17 cellular contexts compared by ENCODE assay signal in genomic region chr11:122144752-122145151, GRCh38. TPM values are rescaled to one million over a fixed set of nuclear protein-coding genes. Genes with fewer than 3 reads are reported as not detected.
DNase-seq lines count a peak whose midpoint lies in the region; ATAC-seq and TF ChIP-seq lines count a peak whose summit lies in the region.
"Had no signal": no experiment of that assay in that cellular context is flagged by ENCODE, and none has a peak within 500 bp of the region (broad histone marks: within the 10 kb centered on the region; RNA-seq: fewer than 3 reads in every experiment).

No MANE protein-coding gene starts in this region.

- in situ Hi-C loops in Panc1 (cut with HindIII; ENCODE audit: low pct_unique_long_range_greater_than_20kb, low sequenced_read_pairs) = no loop called here

- ATAC-seq in Panc1 = no peak
- ATAC-seq: HepG2 had no signal

- TF ChIP-seq CTCF in HFFc6 (IDR thresholded peaks at IDR 0.05) (no peak), Panc1 (IDR thresholded peaks at IDR 0.05) (no peak), fibroblast of lung (conservative IDR thresholded peaks at IDR 0.05 in 1 of 2, IDR thresholded peaks at IDR 0.05 in 1 of 2; ENCODE audit: low read depth in 1 of 2, low read length in 2 of 2) (no peak), glutamatergic neuron (IDR thresholded peaks at IDR 0.05; ENCODE audit: partially characterized antibody, unreplicated experiment) (no peak)

- no peaks in the 10 kb centered on the region for H3K27me3 ChIP-seq in Panc1 (ENCODE audit: control insufficient read depth, insufficient read depth, low read length)
- H3K27me3 ChIP-seq in fibroblast of lung (ENCODE audit: control insufficient read depth, insufficient read depth, low read length) = no peaks in the 10 kb centered on the region

- no peak overlapping the region for H2AFZ ChIP-seq in fibroblast of lung (ENCODE audit: low read length)

- H3K9ac ChIP-seq in fibroblast of lung (ENCODE audit: insufficient read depth, low read length) = no peak overlapping the region

- H3K4me2 ChIP-seq in fibroblast of lung (ENCODE audit: extremely low read depth, insufficient read depth, low read length) = peak overlapping the region; percentile 15

- H3K27ac ChIP-seq in Panc1 (ENCODE audit: low read length) (0 out of 2 replicates have a peak overlapping the region, but pooled peaks have one; percentile 2), fibroblast of lung (ENCODE audit: insufficient read depth, low read length) (no peak overlapping the region)
- H3K27ac ChIP-seq: C4-2B had no signal

- H3K36me3 ChIP-seq in Panc1 (ENCODE audit: control insufficient read depth, insufficient read depth, low read length) (no peaks in the 10 kb centered on the region), fibroblast of lung (ENCODE audit: control insufficient read depth, insufficient read depth, low read length) (peaks cover 9% of the 10 kb centered on the region)
- H3K36me3 ChIP-seq: BE2C had no signal

- H4K20me1 ChIP-seq in fibroblast of lung (ENCODE audit: control insufficient read depth, extremely low read depth, insufficient read depth, low read length) = no peaks in the 10 kb centered on the region

- H3K27ac Mint-ChIP-seq in HFFc6 (peak overlapping the region; percentile 80), glutamatergic neuron (ENCODE audit: unreplicated experiment) (no peak overlapping the region)
- no peak overlapping the region for H3K27ac Mint-ChIP-seq in T-helper 2 cell treated with Interferon-gamma antibody and Interleukin-4, amounts not matched to agents 5 μg/mL and 100 μg/mL, for 36 hours
- H3K27ac Mint-ChIP-seq: CD4-positive, alpha-beta memory T cell; H9 had no signal

- H3K4me3 Mint-ChIP-seq in HFFc6 (peak overlapping the region; percentile 63), glutamatergic neuron (ENCODE audit: unreplicated experiment) (no peak overlapping the region)
- H3K4me3 Mint-ChIP-seq in T-helper 2 cell treated with Interferon-gamma antibody and Interleukin-4, amounts not matched to agents 5 μg/mL and 100 μg/mL, for 36 hours = no peak overlapping the region
- H3K4me3 Mint-ChIP-seq: CD4-positive, alpha-beta memory T cell; H9 had no signal

- H3K27me3 Mint-ChIP-seq in HFFc6 (ENCODE audit: insufficient read depth) = peaks cover 8% of the 10 kb centered on the region
- H3K27me3 Mint-ChIP-seq in T-helper 2 cell treated with Interferon-gamma antibody and Interleukin-4, amounts not matched to agents 5 μg/mL and 100 μg/mL, for 36 hours (ENCODE audit: low read depth) = no peaks in the 10 kb centered on the region
- H3K27me3 Mint-ChIP-seq in glutamatergic neuron (ENCODE audit: unreplicated experiment) = peaks cover 2% of the 10 kb centered on the region

- peaks cover 97% of the 10 kb centered on the region for H3K4me1 Mint-ChIP-seq in HFFc6 (ENCODE audit: low read depth)
- no peaks in the 10 kb centered on the region for H3K4me1 Mint-ChIP-seq in T-helper 2 cell treated with Interferon-gamma antibody and Interleukin-4, amounts not matched to agents 5 μg/mL and 100 μg/mL, for 36 hours (ENCODE audit: low read depth)
- H3K4me1 Mint-ChIP-seq in glutamatergic neuron (ENCODE audit: low read depth, unreplicated experiment) = no peaks in the 10 kb centered on the region
- H3K4me1 Mint-ChIP-seq: CD4-positive, alpha-beta memory T cell had no signal

- intact Hi-C loops in Panc1 (cut with micrococcal nuclease; ENCODE audit: unreplicated experiment) = no loop called here

- H3K4me1 ChIP-seq in Panc1 (ENCODE audit: control insufficient read depth, insufficient read depth, low read length) = peaks cover 58% of the 10 kb centered on the region
- H3K4me1 ChIP-seq in fibroblast of lung (ENCODE audit: control insufficient read depth, extremely low read depth, insufficient read depth, low read length) = peaks cover 32% of the 10 kb centered on the region
- H3K4me1 ChIP-seq: BE2C had no signal

- no TSS peak for BruUV-seq in Panc1 (replicated peaks; lab: Mats Ljungman, UMichigan)

- H3K9me3 Mint-ChIP-seq in HFFc6 (no peaks in the 10 kb centered on the region), glutamatergic neuron (ENCODE audit: unreplicated experiment) (no peaks in the 10 kb centered on the region)
- no peaks in the 10 kb centered on the region for H3K9me3 Mint-ChIP-seq in T-helper 2 cell treated with Interferon-gamma antibody and Interleukin-4, amounts not matched to agents 5 μg/mL and 100 μg/mL, for 36 hours
- H3K9me3 Mint-ChIP-seq: H9 had no signal

- H3K36me3 Mint-ChIP-seq in HFFc6 (ENCODE audit: low read depth) (peaks cover 88% of the 10 kb centered on the region), glutamatergic neuron (ENCODE audit: unreplicated experiment) (no peaks in the 10 kb centered on the region)
- no peaks in the 10 kb centered on the region for H3K36me3 Mint-ChIP-seq in T-helper 2 cell treated with Interferon-gamma antibody and Interleukin-4, amounts not matched to agents 5 μg/mL and 100 μg/mL, for 36 hours (ENCODE audit: low read depth)
- H3K36me3 Mint-ChIP-seq: CD4-positive, alpha-beta memory T cell had no signal

- H3K4me3 ChIP-seq in Panc1 (ENCODE audit: low read depth in 2 of 2, low read length in 2 of 2) = no peak overlapping the region
- no peak overlapping the region for H3K4me3 ChIP-seq in fibroblast of lung (replicated peaks in 1 of 4; ENCODE audit: control extremely low read depth in 1 of 4, insufficient read depth in 1 of 4, low read depth in 3 of 4, low read length in 4 of 4)

- peaks cover 94% of the 10 kb centered on the region for H3K79me2 ChIP-seq in fibroblast of lung (ENCODE audit: control insufficient read depth, insufficient read depth, low read length)

- POLR2A ChIA-PET in Panc1 (lab: Charles Lee) = interaction anchor here (0.6 kb wide), 1 partner anchor 394 kb away, joined by 3 read pairs; no protein-coding TSS in a partner anchor

- CTCF ChIA-PET in Panc1 (lab: Charles Lee) = interaction anchor here (0.7 kb wide), 1 partner anchor 19 kb away, joined by 3 read pairs; no protein-coding TSS in a partner anchor

- DNase-seq in HFFc6 = no peak
- DNase-seq in Panc1 (ENCODE audit: low read depth, low spot score) = no peak
- DNase-seq in fibroblast of lung (ENCODE audit: low read depth in 2 of 2) = no peak
- no peak for DNase-seq in T-helper 2 cell treated with Interferon-gamma antibody and Interleukin-4, amounts not matched to agents 5 μg/mL and 100 μg/mL, for 36 hours (ENCODE audit: low spot score)
- no peak for DNase-seq in GM03348 (ENCODE audit: low spot score)
- no peak for DNase-seq in RKO (ENCODE audit: low spot score)
- no peak for DNase-seq in glutamatergic neuron
- DNase-seq: BE2C; CD4-positive, alpha-beta memory T cell; COR-L47; DMS153; DMS79 treated with DMSO at 0.1 percent for 48 hours; EL; GOT3; H9 had no signal

- H3K9me3 ChIP-seq in Panc1 (ENCODE audit: control insufficient read depth, insufficient read depth, low read depth, low read length) = no peaks in the 10 kb centered on the region
- H3K9me3 ChIP-seq in fibroblast of lung (ENCODE audit: control insufficient read depth, insufficient read depth, low read depth, low read length) = no peaks in the 10 kb centered on the region
- H3K9me3 ChIP-seq: BE2C had no signal

RNA-seq across cellular contexts. Expression of gene BLID, which starts 28.7 kb away (rescaled TPM):
- total RNA-seq in HFFc6 (2021; fragmentation: NEBNext Ultra II Directional; extraction: Animal tissue kit (Norgen Biotek cat#: 25700)) = 1 to 10 TPM in 5 of 6 experiments, under 1 TPM in 1; 0.85 to 1.6 (median 1.2) TPM
- 0.41 TPM for total RNA-seq in Panc1 (2021; ENCODE audit: unreplicated experiment)
- polyA plus RNA-seq in Panc1 (2012; ENCODE audit: insufficient read length) = not detected
- total RNA-seq in fibroblast of lung = 3.6 and 7.9 TPM in 2 replicates
- 0.09 and 0.32 TPM in 2 replicates for polyA plus RNA-seq in fibroblast of lung
- polyA plus RNA-seq in fibroblast of lung (2012) = 0.16 TPM in 1 of 2 replicates, not detected in the other
- not detected in 2 replicates for polyA minus RNA-seq in fibroblast of lung (ENCODE audit: low replicate concordance)
- total RNA-seq in glutamatergic neuron (ENCODE audit: unreplicated experiment) = not detected
- total RNA-seq: CD4-positive, alpha-beta memory T cell; H9; HepG2 had no signal
- polyA plus RNA-seq: CD4-positive, alpha-beta memory T cell; HepG2 had no signal
